In the genomic region with DNA sequence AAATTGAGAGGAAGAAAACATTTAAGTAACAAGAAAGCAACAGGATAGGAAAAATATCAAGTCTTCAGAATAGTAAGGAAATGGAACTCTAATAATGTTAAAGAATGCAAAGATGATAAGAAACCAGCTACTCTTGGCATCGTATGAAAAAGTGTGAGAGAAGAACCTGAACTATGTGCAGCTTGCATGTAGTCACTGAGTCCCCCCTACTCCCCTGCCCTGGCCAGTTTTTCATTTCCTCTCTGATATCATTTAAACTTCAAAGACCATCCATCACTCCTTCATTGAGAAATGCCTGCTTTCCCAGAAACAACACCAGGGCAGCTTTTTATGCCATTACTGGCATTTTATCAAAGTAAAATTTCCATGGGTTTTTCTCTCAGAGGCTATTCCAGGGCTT, we compare ENCODE assay signal across 13 cellular contexts. TPM values are rescaled to one million over a fixed set of nuclear protein-coding genes. Genes with fewer than 3 reads are reported as not detected.
DNase-seq lines count a peak whose midpoint lies in the region; ATAC-seq and TF ChIP-seq lines count a peak whose summit lies in the region.
"Had no signal": no experiment of that assay in that cellular context is flagged by ENCODE, and none has a peak within 500 bp of the region (broad histone marks: within the 10 kb centered on the region; RNA-seq: fewer than 3 reads in every experiment).

No MANE protein-coding gene starts in this region.

- H3K9me3 Mint-ChIP-seq in CD8-positive, alpha-beta memory T cell = no peaks in the 10 kb centered on the region

- no peak overlapping the region for H3K4me3 Mint-ChIP-seq in CD8-positive, alpha-beta memory T cell
- H3K4me3 Mint-ChIP-seq: activated CD8-positive, alpha-beta memory T cell treated with anti-CD3 and anti-CD28 coated beads, Interleukin-2, amount 10 ng/mL, durations not matched to agents 7 days and 5 days had no signal

- WGBS in neuronal stem cell (ENCODE audit: extremely low coverage in 2 of 2, insufficient read length in 2 of 2, insufficient replicate concordance in 1 of 2), 2 donors = no CpG with 5 or more reads among the region's 1 CpG

- TF ChIP-seq CTCF in AG09309 (IDR thresholded peaks at IDR 0.05; ENCODE audit: control insufficient read depth, insufficient read depth, low read depth, low read length, missing control alignments) = no peak
- TF ChIP-seq CTCF in astrocyte of the cerebellum (IDR thresholded peaks at IDR 0.05; ENCODE audit: low read depth, low read length, missing control alignments) = no peak

- no peak overlapping the region for H3K9ac ChIP-seq in neuronal stem cell (ENCODE audit: low read depth, low read length, poor library complexity)

- H3K27ac ChIP-seq in KOPT-K1 (ENCODE audit: low read depth, low read length, poor library complexity, severe bottlenecking) (peak overlapping the region; percentile 49), neuronal stem cell (replicated peaks; ENCODE audit: low read length) (no peak overlapping the region)
- H3K27ac ChIP-seq in CD8-positive, alpha-beta memory T cell (ENCODE audit: low read depth, low read length) = no peak overlapping the region
- H3K27ac ChIP-seq: cardiac muscle cell had no signal

- H4K91ac ChIP-seq in neuronal stem cell (ENCODE audit: low read depth, low read length, poor library complexity) = no peak overlapping the region

- POLR2A ChIA-PET in CD8-positive, alpha-beta memory T cell (lab: Charles Lee) = no interaction called here

- no peak for ATAC-seq in HG03432 (IDR thresholded peaks at IDR 0.05; ENCODE audit: unreplicated experiment)
- ATAC-seq in HG03139 (IDR thresholded peaks at IDR 0.05; ENCODE audit: unreplicated experiment) = no peak

- no peak overlapping the region for H3K4me2 ChIP-seq in neuronal stem cell (ENCODE audit: insufficient read depth, low read length, poor library complexity, severe bottlenecking)

- peak overlapping the region; percentile 26 for H2AFZ ChIP-seq in neuronal stem cell (ENCODE audit: low read length)

- H3K9me3 ChIP-seq in KOPT-K1 (ENCODE audit: insufficient read depth, low read length, poor library complexity, severe bottlenecking) (peaks cover 17% of the 10 kb centered on the region), neuronal stem cell (replicated peaks in 1 of 2; ENCODE audit: control insufficient read depth in 2 of 2, insufficient read depth in 1 of 2, low read depth in 1 of 2, low read length in 2 of 2) (peaks cover 0 to 5% of the 10 kb centered on the region in 2 donors)
- no peaks in the 10 kb centered on the region for H3K9me3 ChIP-seq in CD8-positive, alpha-beta memory T cell (ENCODE audit: low read length)

- H3K4me3 ChIP-seq in AG09309 (ENCODE audit: control insufficient read depth, low read depth, low read length) (no peak overlapping the region), astrocyte of the cerebellum (ENCODE audit: low read depth, low read length) (no peak overlapping the region), neuronal stem cell (ENCODE audit: low read length in 2 of 2) (no peak overlapping the region)
- no peak overlapping the region for H3K4me3 ChIP-seq in CD8-positive, alpha-beta memory T cell (ENCODE audit: low read length)
- H3K4me3 ChIP-seq: cardiac muscle cell had no signal

- no peak overlapping the region for H2BK12ac ChIP-seq in neuronal stem cell (ENCODE audit: low read length)

- H3K18ac ChIP-seq in neuronal stem cell (ENCODE audit: low read length) = no peak overlapping the region

- no peak overlapping the region for H2BK120ac ChIP-seq in neuronal stem cell (ENCODE audit: low read depth, low read length)

- H3K36me3 Mint-ChIP-seq in CD8-positive, alpha-beta memory T cell = peaks cover 0 to 8% (median 0%) of the 10 kb centered on the region in 3 donors

- H2BK15ac ChIP-seq in neuronal stem cell (ENCODE audit: low read length) = no peak overlapping the region

- no peak overlapping the region for H2AK5ac ChIP-seq in neuronal stem cell (ENCODE audit: low read depth, low read length)

- peak; percentile 16 for DNase-seq in AG09309 (ENCODE audit: low read depth)
- DNase-seq in astrocyte of the cerebellum (ENCODE audit: low read depth) = peak; percentile 33
- DNase-seq in neuronal stem cell (ENCODE audit: low spot score) = no peak
- no peak for DNase-seq in hypothalamus (lab: John Stamatoyannopoulos, UW)
- DNase-seq in CD8-positive, alpha-beta memory T cell = no peak
- DNase-seq: DMS53, NCI-H2171 treated with DMSO at 0.1 percent for 48 hours had no signal

- H4K8ac ChIP-seq in neuronal stem cell (ENCODE audit: low read depth, low read length) = no peak overlapping the region

- peaks cover 2 to 4% of the 10 kb centered on the region in 2 donors for H3K4me1 ChIP-seq in neuronal stem cell (ENCODE audit: control insufficient read depth in 2 of 2, insufficient read depth in 1 of 2, low read depth in 1 of 2, low read length in 2 of 2)
- peaks cover 4% of the 10 kb centered on the region for H3K4me1 ChIP-seq in CD8-positive, alpha-beta memory T cell (ENCODE audit: insufficient read depth, low read length)

- no peaks in the 10 kb centered on the region for H3K79me1 ChIP-seq in neuronal stem cell (ENCODE audit: low read depth, low read length)

- CTCF ChIA-PET in CD8-positive, alpha-beta memory T cell (lab: Charles Lee) = no interaction called here

- no peak overlapping the region for H3K23ac ChIP-seq in neuronal stem cell (ENCODE audit: low read depth, low read length, poor library complexity)

- H3K4ac ChIP-seq in neuronal stem cell (ENCODE audit: low read length) = no peak overlapping the region

- H3K36me3 ChIP-seq in KOPT-K1 (ENCODE audit: insufficient read depth, low read length) (no peaks in the 10 kb centered on the region), neuronal stem cell (replicated peaks in 1 of 2; ENCODE audit: control insufficient read depth in 2 of 2, insufficient read depth in 2 of 2, low read length in 2 of 2) (no peaks in the 10 kb centered on the region)
- no peaks in the 10 kb centered on the region for H3K36me3 ChIP-seq in CD8-positive, alpha-beta memory T cell (ENCODE audit: insufficient read depth, low read length)
- H3K36me3 ChIP-seq: cardiac muscle cell had no signal

- no peaks in the 10 kb centered on the region for H3K27me3 ChIP-seq in neuronal stem cell (ENCODE audit: control insufficient read depth in 3 of 3, insufficient read depth in 3 of 3, low read depth in 1 of 3, low read length in 3 of 3)
- H3K27me3 ChIP-seq in CD8-positive, alpha-beta memory T cell (ENCODE audit: insufficient read depth, low read length, poor library complexity, severe bottlenecking) = no peaks in the 10 kb centered on the region
- H3K27me3 ChIP-seq: cardiac muscle cell had no signal

- in situ Hi-C loops in astrocyte of the cerebellum (cut with HindIII; ENCODE audit: low sequenced_read_pairs) = no loop called here

- H3K27ac Mint-ChIP-seq in CD8-positive, alpha-beta memory T cell = no peak overlapping the region
- H3K27ac Mint-ChIP-seq: activated CD8-positive, alpha-beta memory T cell treated with anti-CD3 and anti-CD28 coated beads, Interleukin-2, amount 10 ng/mL, durations not matched to agents 7 days and 5 days had no signal

- peaks cover 8 to 12% (median 11%) of the 10 kb centered on the region in 3 donors for H3K4me1 Mint-ChIP-seq in CD8-positive, alpha-beta memory T cell

- H2BK5ac ChIP-seq in neuronal stem cell (ENCODE audit: low read length) = no peak overlapping the region

- H3K27me3 Mint-ChIP-seq in CD8-positive, alpha-beta memory T cell = peaks cover 9 to 22% of the 10 kb centered on the region in 2 donors
- H3K27me3 Mint-ChIP-seq: naive thymus-derived CD4-positive, alpha-beta T cell had no signal

- H3K14ac ChIP-seq in neuronal stem cell (ENCODE audit: low read length) = no peak overlapping the region

RNA-seq across cellular contexts. Expression of a gene that starts 28.1 kb away (rescaled TPM):
- 0.45 TPM for polyA plus RNA-seq in neuronal stem cell (2013, experiment 1 of 2)
- polyA plus RNA-seq in neuronal stem cell (2013, experiment 2 of 2) = 0.43 TPM
- total RNA-seq in CD8-positive, alpha-beta memory T cell = 10 to 100 TPM; 50.3 to 52.6 TPM
- 52.6 TPM for polyA plus RNA-seq in CD8-positive, alpha-beta memory T cell

Comparison
In these comparisons a context has a peak if more than half of its experiments do, and no peak if none do; other contexts are left out.
1. DNase-seq: peak in AG09309 (single experiment) and astrocyte of the cerebellum (single experiment); none in neuronal stem cell (single experiment), hypothalamus (0 of 51) and CD8-positive, alpha-beta memory T cell (0 of 5).